ENCODE assay signal across 2 cellular contexts in genomic region chr7:138116156-138116555, GRCh38.
TF ChIP-seq lines count a peak whose summit lies in the region.

No MANE protein-coding gene starts in this region.

TF ChIP-seq in IMR-90, 13 proteins besides CTCF, POLR2A, EP300 and RAD21:
- TF ChIP-seq NFE2L2 (IDR thresholded peaks at IDR 0.05; ENCODE audit: low read depth, low read length): no peak
- TF ChIP-seq ELK1 (IDR thresholded peaks at IDR 0.05; ENCODE audit: borderline replicate concordance, low read depth, low read length): no peak
- TF ChIP-seq MAZ (IDR thresholded peaks at IDR 0.05; ENCODE audit: borderline replicate concordance, low read depth, low read length): no peak
- TF ChIP-seq BHLHE40 (IDR thresholded peaks at IDR 0.05; ENCODE audit: low read depth, low read length): no peak
- no peak for TF ChIP-seq RFX5 (IDR thresholded peaks at IDR 0.05; ENCODE audit: low read depth, low read length)

TF ChIP-seq in GM12878, 131 proteins besides CTCF, POLR2A, EP300 and RAD21:
- TF ChIP-seq RCOR1 (conservative IDR thresholded peaks at IDR 0.05; ENCODE audit: low read depth, low read length) (no peak), USF1 (IDR thresholded peaks at IDR 0.05; ENCODE audit: borderline replicate concordance, extremely low read length, insufficient read depth, low read depth, low read length) (no peak), RBBP5 (conservative IDR thresholded peaks at IDR 0.05) (no peak), SUPT20H (IDR thresholded peaks at IDR 0.05; ENCODE audit: borderline replicate concordance, control insufficient read depth, low read depth, low read length) (no peak), ZNF207 (IDR thresholded peaks at IDR 0.05; ENCODE audit: borderline replicate concordance) (no peak), SRF (IDR thresholded peaks at IDR 0.05; ENCODE audit: low read depth in 2 of 2, low read length in 2 of 2) (no peak), POLR2AphosphoS5 (IDR thresholded peaks at IDR 0.05; ENCODE audit: low read length) (no peak), SUZ12 (IDR thresholded peaks at IDR 0.05; ENCODE audit: unreplicated experiment) (no peak), IKZF1 (conservative IDR thresholded peaks at IDR 0.05) (no peak), NKRF (conservative IDR thresholded peaks at IDR 0.05) (no peak), SPI1 (IDR thresholded peaks at IDR 0.05; ENCODE audit: borderline replicate concordance, insufficient read depth, low read depth, low read length) (no peak), WRNIP1 (IDR thresholded peaks at IDR 0.05; ENCODE audit: borderline replicate concordance, low read depth, low read length) (no peak), ZBTB40 (IDR thresholded peaks at IDR 0.05; ENCODE audit: borderline replicate concordance) (no peak), ZBTB11 (CRISPR knock-in tag; IDR thresholded peaks at IDR 0.05) (no peak), MXI1 (IDR thresholded peaks at IDR 0.05; ENCODE audit: low read depth, low read length) (no peak), SREBF2 (IDR thresholded peaks at IDR 0.05; ENCODE audit: low read length) (no peak), CBFB (IDR thresholded peaks at IDR 0.05; ENCODE audit: low read depth) (no peak), TAF1 (IDR thresholded peaks at IDR 0.05; ENCODE audit: borderline replicate concordance, low read depth, low read length) (no peak), BCL3 (IDR thresholded peaks at IDR 0.05; ENCODE audit: borderline replicate concordance, insufficient read depth, low read depth, low read length, poor library complexity, severe bottlenecking) (no peak)
TF ChIP-seq in GM12878: peak in this region for 0.
